Comparison of ENCODE assay signal across 27 cellular contexts in genomic region chr6:30113843-30114242, GRCh38. TPM values are rescaled to one million over a fixed set of nuclear protein-coding genes. Genes with fewer than 3 reads are reported as not detected.
"Had no signal": no experiment of that assay in that cellular context is flagged by ENCODE, and none has a peak within 500 bp of the region (broad histone marks: within the 10 kb centered on the region; RNA-seq: fewer than 3 reads in every experiment).

No MANE protein-coding gene starts in this region.

- H3K36me3 ChIP-seq: brain microvascular endothelial cell, suprapubic skin, upper lobe of left lung had no signal

- H3K27ac ChIP-seq: brain microvascular endothelial cell, skin epidermis, suprapubic skin, upper lobe of left lung had no signal

- H3K27me3 ChIP-seq: upper lobe of left lung had no signal

- ATAC-seq: right cardiac atrium had no signal

- H3K4me1 ChIP-seq: suprapubic skin, upper lobe of left lung had no signal

- H3K9me3 Mint-ChIP-seq: activated CD8-positive, alpha-beta T cell treated with anti-CD3 and anti-CD28 coated beads for 36 hours; activated naive CD4-positive, alpha-beta T cell treated with anti-CD3 and anti-CD28 coated beads for 36 hours; activated T-cell treated with anti-CD3 and anti-CD28 coated beads, Interleukin-2, amount 50 U/mL, for 24 hours; mesothelial cell of epicardium; naive B cell; neural crest cell; stimulated activated naive CD8-positive, alpha-beta T cell treated with anti-CD3 and anti-CD28 coated beads, Interleukin-15, amount 100 ng/mL, for 72 hours had no signal

- H3K36me3 Mint-ChIP-seq: mesothelial cell of epicardium, naive B cell had no signal

- H3K4me3 Mint-ChIP-seq: activated CD8-positive, alpha-beta T cell treated with anti-CD3 and anti-CD28 coated beads for 36 hours; activated naive CD4-positive, alpha-beta T cell treated with anti-CD3 and anti-CD28 coated beads for 36 hours; activated T-cell treated with anti-CD3 and anti-CD28 coated beads, Interleukin-2, amount 50 U/mL, for 24 hours; mesothelial cell of epicardium; naive B cell; neural crest cell had no signal

- H3K4me1 Mint-ChIP-seq: mesothelial cell of epicardium, neural crest cell had no signal

- H3K27ac Mint-ChIP-seq: activated CD8-positive, alpha-beta T cell treated with anti-CD3 and anti-CD28 coated beads for 36 hours; activated naive CD4-positive, alpha-beta T cell treated with anti-CD3 and anti-CD28 coated beads for 36 hours; activated T-cell treated with anti-CD3 and anti-CD28 coated beads, Interleukin-2, amount 50 U/mL, for 24 hours; mesothelial cell of epicardium; naive B cell; stimulated activated naive CD8-positive, alpha-beta T cell treated with anti-CD3 and anti-CD28 coated beads, Interleukin-15, amount 100 ng/mL, for 72 hours had no signal

- DNase-seq: activated CD4-positive, alpha-beta T cell treated with anti-CD3 and anti-CD28 coated beads for 48 hours; activated CD4-positive, CD25-positive, alpha-beta regulatory T cell; activated CD8-positive, alpha-beta T cell treated with anti-CD3 and anti-CD28 coated beads for 36 hours; activated naive CD4-positive, alpha-beta T cell treated with anti-CD3 and anti-CD28 coated beads for 36 hours; activated T-cell treated with anti-CD3 and anti-CD28 coated beads, Interleukin-2, amount 50 U/mL, for 24 hours; aorta; brain microvascular endothelial cell; central memory CD4-positive, alpha-beta T cell; erythroblast; foreskin melanocyte; glutamatergic neuron; hypothalamus; islet precursor cell; naive B cell; right cardiac atrium; stimulated activated CD4-positive, alpha-beta T cell treated with anti-CD3 and anti-CD28 coated beads, Interleukin-15, amount 100 ng/mL, for 24 hours; stimulated activated CD4-positive, alpha-beta T cell treated with anti-CD3 and anti-CD28 coated beads, Interleukin-4, amount 100 ng/mL, for 1 hour; stimulated activated naive CD8-positive, alpha-beta T cell treated with anti-CD3 and anti-CD28 coated beads, Interleukin-15, amount 100 ng/mL, for 72 hours; upper lobe of left lung had no signal

- H3K9me3 ChIP-seq: suprapubic skin, upper lobe of left lung had no signal

- H3K4me3 ChIP-seq: skin epidermis, suprapubic skin, upper lobe of left lung had no signal

RNA-seq across cellular contexts. Expression of gene TRIM31, which starts 1.0 kb away (rescaled TPM):
- total RNA-seq: activated CD8-positive, alpha-beta T cell treated with anti-CD3 and anti-CD28 coated beads for 36 hours; aorta; left lobe of liver; lung microvascular endothelial cell; mesothelial cell of epicardium; neural crest cell; omental fat pad; posterior vena cava; right cardiac atrium had no signal

RNA-seq across cellular contexts. Expression of gene TRIM40, which starts 22.1 kb away (rescaled TPM):
- total RNA-seq: activated CD8-positive, alpha-beta T cell treated with anti-CD3 and anti-CD28 coated beads for 36 hours; activated naive CD4-positive, alpha-beta T cell treated with anti-CD3 and anti-CD28 coated beads for 36 hours; aorta; left lobe of liver; lung microvascular endothelial cell; mesothelial cell of epicardium; neural crest cell; omental fat pad; posterior vena cava; right cardiac atrium; suprapubic skin; upper lobe of left lung had no signal

RNA-seq across cellular contexts. Expression of gene RNF39, which starts 38.3 kb away (rescaled TPM):
- total RNA-seq: activated CD8-positive, alpha-beta T cell treated with anti-CD3 and anti-CD28 coated beads for 36 hours; activated naive CD4-positive, alpha-beta T cell treated with anti-CD3 and anti-CD28 coated beads for 36 hours; aorta; lung microvascular endothelial cell; mesothelial cell of epicardium; neural crest cell; posterior vena cava; right cardiac atrium had no signal

RNA-seq across cellular contexts. Expression of gene TRIM10, which starts 47.2 kb away (rescaled TPM):
- total RNA-seq: activated CD8-positive, alpha-beta T cell treated with anti-CD3 and anti-CD28 coated beads for 36 hours; mesothelial cell of epicardium; neural crest cell; posterior vena cava; right cardiac atrium had no signal
